Comparison of ENCODE assay signal across 2 cellular contexts in genomic region chr9:18190671-18191374, GRCh38.
TF ChIP-seq lines count a peak whose summit lies in the region.

No MANE protein-coding gene starts in this region.

TF ChIP-seq in SK-N-SH, 30 proteins besides CTCF, POLR2A, EP300 and RAD21 (continued from another document):
- no peak for TF ChIP-seq ZBTB33 (IDR thresholded peaks at IDR 0.05; ENCODE audit: borderline replicate concordance, low read depth)
- no peak for TF ChIP-seq MAX (IDR thresholded peaks at IDR 0.05; ENCODE audit: low read depth)
- TF ChIP-seq EZH2phosphoT487 (IDR thresholded peaks at IDR 0.05; ENCODE audit: borderline replicate concordance, low read depth): no peak
- no peak for TF ChIP-seq YY1 (IDR thresholded peaks at IDR 0.05; ENCODE audit: low read depth)
TF ChIP-seq in SK-N-SH: peak in this region for 0.

TF ChIP-seq in SK-N-SH treated with all-trans-retinoic acid at 6 μM for 48 hours, 23 proteins besides CTCF, POLR2A, EP300 and RAD21 (continued from another document):
- TF ChIP-seq CREB5 (CRISPR knock-in tag; IDR thresholded peaks at IDR 0.05; ENCODE audit: low read depth) (no peak), ZNF8 (CRISPR knock-in tag; IDR thresholded peaks at IDR 0.05) (no peak), SNAI2 (CRISPR knock-in tag; IDR thresholded peaks at IDR 0.05) (no peak)
